Comparison of ENCODE assay signal across 22 cellular contexts in genomic region chr2:22855761-22856184, GRCh38.
DNase-seq lines count a peak whose midpoint lies in the region; ATAC-seq and TF ChIP-seq lines count a peak whose summit lies in the region.
"Had no signal": no experiment of that assay in that cellular context is flagged by ENCODE, and none has a peak within 500 bp of the region (broad histone marks: within the 10 kb centered on the region; RNA-seq: fewer than 3 reads in every experiment).

No MANE protein-coding gene starts in this region.

- H3K4me3 ChIP-seq in stomach: no peak overlapping the region
- H3K4me3 ChIP-seq: A549, heart left ventricle had no signal

- no peaks in the 10 kb centered on the region for H3K4me1 Mint-ChIP-seq in activated T-helper 2 cell treated with anti-CD3 and anti-CD28 coated beads, Interferon-gamma antibody, Interleukin-2, Interleukin-4, amounts not matched to agents 10 μg/mL and 5 μg/mL and 100 μg/mL, durations not matched to agents 14 hours and 24 hours and 36 hours (ENCODE audit: low read depth)
- H3K4me1 Mint-ChIP-seq: activated CD8-positive, alpha-beta memory T cell treated with anti-CD3 and anti-CD28 coated beads, Interleukin-2, amount 10 ng/mL, durations not matched to agents 7 days and 5 days; CD14-positive monocyte; stimulated activated effector memory CD8-positive, alpha-beta T cell treated with anti-CD3 and anti-CD28 coated beads, Interleukin-12 subunit alpha, Interleukin-12 subunit beta, amount 100 ng/mL, for 72 hours had no signal

- H3K27ac Mint-ChIP-seq in activated T-helper 2 cell treated with anti-CD3 and anti-CD28 coated beads, Interferon-gamma antibody, Interleukin-2, Interleukin-4, amounts not matched to agents 10 μg/mL and 5 μg/mL and 100 μg/mL, durations not matched to agents 14 hours and 24 hours and 36 hours: no peak overlapping the region
- H3K27ac Mint-ChIP-seq: activated CD8-positive, alpha-beta memory T cell treated with anti-CD3 and anti-CD28 coated beads, Interleukin-2, amount 10 ng/mL, durations not matched to agents 7 days and 5 days; CD14-positive monocyte; HFFc6; stimulated activated effector memory CD8-positive, alpha-beta T cell treated with anti-CD3 and anti-CD28 coated beads, Interleukin-12 subunit alpha, Interleukin-12 subunit beta, amount 100 ng/mL, for 72 hours had no signal

- no peak for TF ChIP-seq EP300 in stomach (IDR thresholded peaks at IDR 0.05)

- no peaks in the 10 kb centered on the region for H3K4me1 ChIP-seq in stomach
- H3K4me1 ChIP-seq: A549, heart left ventricle had no signal

- DNase-seq in NCI-H748 (lab: John Stamatoyannopoulos, UW; ENCODE audit: unreplicated experiment): peak; percentile 90
- DNase-seq in NCI-H748 treated with DMSO at 0.1 percent for 48 hours (lab: John Stamatoyannopoulos, UW): no peak
- DNase-seq in activated T-helper 2 cell treated with anti-CD3 and anti-CD28 coated beads, Interferon-gamma antibody, Interleukin-2, Interleukin-4, amounts not matched to agents 10 μg/mL and 5 μg/mL and 100 μg/mL, durations not matched to agents 14 hours and 24 hours and 36 hours (ENCODE audit: low spot score): peak; percentile 7
- DNase-seq in inferior parietal cortex (ENCODE audit: extremely low spot score): peak; percentile 45
- no peak for DNase-seq in DMS53 treated with DMSO at 0.1 percent for 48 hours (lab: John Stamatoyannopoulos, UW; ENCODE audit: unreplicated experiment)
- no peak for DNase-seq in stomach
- DNase-seq: activated CD8-positive, alpha-beta memory T cell treated with anti-CD3 and anti-CD28 coated beads, Interleukin-2, amount 10 ng/mL, durations not matched to agents 7 days and 5 days; activated effector memory CD4-positive, alpha-beta T cell treated with Interleukin-2 at 50 U/mL for 16 hours; DMS79; HFFc6; Karpas-422; mesendoderm; NCI-H1048; stimulated activated CD4-positive, alpha-beta T cell treated with anti-CD3 and anti-CD28 coated beads, Interleukin-15, amount 100 ng/mL, for 24 hours; T-helper 9 cell; trophoblast cell had no signal

- ATAC-seq in HG02973 (IDR thresholded peaks at IDR 0.05; ENCODE audit: unreplicated experiment): no peak
- ATAC-seq: A549; activated CD8-positive, alpha-beta memory T cell treated with anti-CD3 and anti-CD28 coated beads, Interleukin-2, amount 10 ng/mL, durations not matched to agents 7 days and 5 days; heart left ventricle; stimulated activated effector memory CD8-positive, alpha-beta T cell treated with anti-CD3 and anti-CD28 coated beads, Interleukin-12 subunit alpha, Interleukin-12 subunit beta, amount 100 ng/mL, for 72 hours had no signal

- H3K27me3 ChIP-seq in stomach: no peaks in the 10 kb centered on the region
- H3K27me3 ChIP-seq: heart left ventricle had no signal

- TF ChIP-seq POLR2A in stomach (IDR thresholded peaks at IDR 0.05): no peak

- no peaks in the 10 kb centered on the region for H3K36me3 ChIP-seq in stomach
- H3K36me3 ChIP-seq: heart left ventricle had no signal

- peaks cover 0 to 6% (median 0%) of the 10 kb centered on the region in 4 donors for H3K9me3 ChIP-seq in stomach
- H3K9me3 ChIP-seq: A549 had no signal

- no peak overlapping the region for H3K4me3 Mint-ChIP-seq in activated T-helper 2 cell treated with anti-CD3 and anti-CD28 coated beads, Interferon-gamma antibody, Interleukin-2, Interleukin-4, amounts not matched to agents 10 μg/mL and 5 μg/mL and 100 μg/mL, durations not matched to agents 14 hours and 24 hours and 36 hours (ENCODE audit: low read depth)
- H3K4me3 Mint-ChIP-seq: activated CD8-positive, alpha-beta memory T cell treated with anti-CD3 and anti-CD28 coated beads, Interleukin-2, amount 10 ng/mL, durations not matched to agents 7 days and 5 days; CD14-positive monocyte; HFFc6; stimulated activated effector memory CD8-positive, alpha-beta T cell treated with anti-CD3 and anti-CD28 coated beads, Interleukin-12 subunit alpha, Interleukin-12 subunit beta, amount 100 ng/mL, for 72 hours had no signal

- peak overlapping the region; percentile 82 for H3K27ac ChIP-seq in temporal lobe (ENCODE audit: low read depth, low read length)
- no peak overlapping the region for H3K27ac ChIP-seq in stomach
- H3K27ac ChIP-seq: A549, heart left ventricle had no signal

- no peaks in the 10 kb centered on the region for H3K9me3 Mint-ChIP-seq in activated T-helper 2 cell treated with anti-CD3 and anti-CD28 coated beads, Interferon-gamma antibody, Interleukin-2, Interleukin-4, amounts not matched to agents 10 μg/mL and 5 μg/mL and 100 μg/mL, durations not matched to agents 14 hours and 24 hours and 36 hours

- intact Hi-C loops in activated T-helper 2 cell treated with anti-CD3 and anti-CD28 coated beads, Interferon-gamma antibody, Interleukin-2, Interleukin-4, amounts not matched to agents 10 μg/mL and 5 μg/mL and 100 μg/mL, durations not matched to agents 14 hours and 24 hours and 36 hours (cut with micrococcal nuclease): no loop called here
- intact Hi-C loops in stomach (cut with DNase I; ENCODE audit: low total_unique reads): no loop called here

- H3K36me3 Mint-ChIP-seq in activated T-helper 2 cell treated with anti-CD3 and anti-CD28 coated beads, Interferon-gamma antibody, Interleukin-2, Interleukin-4, amounts not matched to agents 10 μg/mL and 5 μg/mL and 100 μg/mL, durations not matched to agents 14 hours and 24 hours and 36 hours (ENCODE audit: low read depth): no peaks in the 10 kb centered on the region
- H3K36me3 Mint-ChIP-seq: activated CD8-positive, alpha-beta memory T cell treated with anti-CD3 and anti-CD28 coated beads, Interleukin-2, amount 10 ng/mL, durations not matched to agents 7 days and 5 days; CD14-positive monocyte; stimulated activated effector memory CD8-positive, alpha-beta T cell treated with anti-CD3 and anti-CD28 coated beads, Interleukin-12 subunit alpha, Interleukin-12 subunit beta, amount 100 ng/mL, for 72 hours had no signal

- no peaks in the 10 kb centered on the region for H3K27me3 Mint-ChIP-seq in activated T-helper 2 cell treated with anti-CD3 and anti-CD28 coated beads, Interferon-gamma antibody, Interleukin-2, Interleukin-4, amounts not matched to agents 10 μg/mL and 5 μg/mL and 100 μg/mL, durations not matched to agents 14 hours and 24 hours and 36 hours (ENCODE audit: low read depth)
- H3K27me3 Mint-ChIP-seq: activated CD8-positive, alpha-beta memory T cell treated with anti-CD3 and anti-CD28 coated beads, Interleukin-2, amount 10 ng/mL, durations not matched to agents 7 days and 5 days had no signal

- no peak for TF ChIP-seq CTCF in stomach (IDR thresholded peaks at IDR 0.05)

- 69 to 77% (median 75%) methylated on average over 9 of the region's 9 CpGs for WGBS in stomach, 5 donors

Comparison
In these comparisons a context has a peak if more than half of its experiments do, and no peak if none do; other contexts are left out.
1. DNase-seq: peak in NCI-H748 (single experiment), activated T-helper 2 cell treated with anti-CD3 and anti-CD28 coated beads, Interferon-gamma antibody, Interleukin-2, Interleukin-4, amounts not matched to agents 10 μg/mL and 5 μg/mL and 100 μg/mL, durations not matched to agents 14 hours and 24 hours and 36 hours (single experiment) and inferior parietal cortex (single experiment); none in NCI-H748 treated with DMSO at 0.1 percent for 48 hours (single experiment), DMS53 treated with DMSO at 0.1 percent for 48 hours (single experiment) and stomach (single experiment).